1 cellular context compared by ENCODE assay signal in the genomic region with DNA sequence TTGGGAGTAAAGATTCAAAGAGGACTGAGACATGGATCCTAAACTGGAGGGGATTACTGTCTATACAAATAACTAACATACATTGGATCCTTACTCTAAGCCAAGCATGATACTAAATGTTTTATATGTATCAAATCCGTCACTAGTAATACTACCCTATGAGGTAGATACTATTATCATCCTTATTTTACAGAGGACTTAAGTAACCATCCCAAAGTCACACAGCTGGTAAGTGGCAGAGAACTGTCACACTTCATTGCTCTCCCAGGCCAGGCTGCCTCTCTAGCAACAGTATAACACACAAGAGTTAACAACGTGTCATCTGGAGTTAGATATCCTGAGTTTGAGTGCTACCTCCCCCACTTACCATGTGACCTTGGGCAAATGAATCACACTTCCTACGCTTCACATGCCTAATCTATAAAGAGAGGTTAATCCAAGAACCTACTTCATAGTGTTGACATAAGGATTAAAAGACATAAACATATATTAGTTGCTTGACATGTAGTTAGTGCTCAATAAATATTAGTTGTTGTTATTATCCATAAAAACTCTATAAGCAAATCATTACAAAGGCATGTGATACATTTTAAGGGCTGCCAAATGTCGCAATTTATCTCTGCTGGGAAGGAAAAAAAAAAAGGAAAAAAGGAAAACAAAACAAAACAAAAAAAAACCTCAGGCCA.
TF ChIP-seq lines count a peak whose summit lies in the region.

No MANE protein-coding gene starts in this region.

TF ChIP-seq in K562, 482 proteins besides CTCF, POLR2A, EP300 and RAD21 (continued from another document and continues in another):
- TF ChIP-seq MNT (conservative IDR thresholded peaks at IDR 0.05) (peak; percentile 39 to 54; a peak in 2 of 4 replicates), ZNF586 (CRISPR knock-in tag; conservative IDR thresholded peaks at IDR 0.05) (no peak), DMBX1 (CRISPR knock-in tag; IDR thresholded peaks at IDR 0.05; ENCODE audit: borderline replicate concordance) (no peak), ZFX (CRISPR knock-in tag; IDR thresholded peaks at IDR 0.05) (no peak), MITF (IDR thresholded peaks at IDR 0.05) (peak; percentile 59), RBM17 (IDR thresholded peaks at IDR 0.05; ENCODE audit: borderline replicate concordance, low read depth, low read length) (no peak), MTF1 (CRISPR knock-in tag; IDR thresholded peaks at IDR 0.05; ENCODE audit: borderline replicate concordance) (no peak), SRSF1 (IDR thresholded peaks at IDR 0.05; ENCODE audit: low read depth, low read length) (no peak), ATF1 (CRISPR knock-in tag; IDR thresholded peaks at IDR 0.05) (no peak), ATF1 (tag; IDR thresholded peaks at IDR 0.05) (peak; percentile 62), RFX7 (CRISPR knock-in tag; IDR thresholded peaks at IDR 0.05) (no peak), SAFB2 (IDR thresholded peaks at IDR 0.05; ENCODE audit: borderline replicate concordance, low read depth, low read length, severe bottlenecking) (no peak), USF1 (CRISPR knock-in tag; IDR thresholded peaks at IDR 0.05) (peak; percentile 66), TSC22D4 (tag; IDR thresholded peaks at IDR 0.05) (no peak), TCF3 (CRISPR knock-in tag; IDR thresholded peaks at IDR 0.05) (peak; percentile 18; the same call in 1 of the 2 replicates), ADNP (tag; IDR thresholded peaks at IDR 0.05) (no peak), ZNF408 (CRISPR knock-in tag; IDR thresholded peaks at IDR 0.05; ENCODE audit: low read depth) (no peak), HDAC3 (IDR thresholded peaks at IDR 0.05; ENCODE audit: borderline replicate concordance, partially characterized antibody) (no peak), ZNF518B (CRISPR knock-in tag; IDR thresholded peaks at IDR 0.05) (no peak), DACH1 (IDR thresholded peaks at IDR 0.05; ENCODE audit: partially characterized antibody) (no peak), ZNF77 (CRISPR knock-in tag; IDR thresholded peaks at IDR 0.05) (no peak), HNRNPUL1 (IDR thresholded peaks at IDR 0.05; ENCODE audit: low read length) (no peak), EZH2 (IDR thresholded peaks at IDR 0.05; ENCODE audit: borderline replicate concordance, low read depth, low read length) (no peak), PHF20 (IDR thresholded peaks at IDR 0.05; ENCODE audit: partially characterized antibody) (no peak), ZNF174 (CRISPR knock-in tag; IDR thresholded peaks at IDR 0.05) (no peak), ZNF311 (CRISPR knock-in tag; IDR thresholded peaks at IDR 0.05) (no peak), ZNF263 (CRISPR knock-in tag; IDR thresholded peaks at IDR 0.05; ENCODE audit: borderline replicate concordance) (no peak), GATA2 (CRISPR knock-in tag; IDR thresholded peaks at IDR 0.05) (no peak), KLF6 (CRISPR knock-in tag; IDR thresholded peaks at IDR 0.05; ENCODE audit: borderline replicate concordance) (no peak), HES1 (IDR thresholded peaks at IDR 0.05; ENCODE audit: low read depth) (peak; percentile 56; the same call in 1 of the 2 replicates), NCOA6 (IDR thresholded peaks at IDR 0.05) (no peak), MTA2 (IDR thresholded peaks at IDR 0.05; ENCODE audit: low read depth) (no peak), ZFP91 (CRISPR knock-in tag; IDR thresholded peaks at IDR 0.05) (no peak), CBX2 (IDR thresholded peaks at IDR 0.05; ENCODE audit: insufficient read depth, low read length, poor library complexity, severe bottlenecking) (no peak), RBM25 (IDR thresholded peaks at IDR 0.05; ENCODE audit: low read depth, low read length, severe bottlenecking) (no peak)
- TF ChIP-seq, protein P1, sequence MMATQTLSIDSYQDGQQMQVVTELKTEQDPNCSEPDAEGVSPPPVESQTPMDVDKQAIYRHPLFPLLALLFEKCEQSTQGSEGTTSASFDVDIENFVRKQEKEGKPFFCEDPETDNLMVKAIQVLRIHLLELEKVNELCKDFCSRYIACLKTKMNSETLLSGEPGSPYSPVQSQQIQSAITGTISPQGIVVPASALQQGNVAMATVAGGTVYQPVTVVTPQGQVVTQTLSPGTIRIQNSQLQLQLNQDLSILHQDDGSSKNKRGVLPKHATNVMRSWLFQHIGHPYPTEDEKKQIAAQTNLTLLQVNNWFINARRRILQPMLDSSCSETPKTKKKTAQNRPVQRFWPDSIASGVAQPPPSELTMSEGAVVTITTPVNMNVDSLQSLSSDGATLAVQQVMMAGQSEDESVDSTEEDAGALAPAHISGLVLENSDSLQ (IDR thresholded peaks at IDR 0.05), result peak; percentile 50
- TF ChIP-seq, protein P2, sequence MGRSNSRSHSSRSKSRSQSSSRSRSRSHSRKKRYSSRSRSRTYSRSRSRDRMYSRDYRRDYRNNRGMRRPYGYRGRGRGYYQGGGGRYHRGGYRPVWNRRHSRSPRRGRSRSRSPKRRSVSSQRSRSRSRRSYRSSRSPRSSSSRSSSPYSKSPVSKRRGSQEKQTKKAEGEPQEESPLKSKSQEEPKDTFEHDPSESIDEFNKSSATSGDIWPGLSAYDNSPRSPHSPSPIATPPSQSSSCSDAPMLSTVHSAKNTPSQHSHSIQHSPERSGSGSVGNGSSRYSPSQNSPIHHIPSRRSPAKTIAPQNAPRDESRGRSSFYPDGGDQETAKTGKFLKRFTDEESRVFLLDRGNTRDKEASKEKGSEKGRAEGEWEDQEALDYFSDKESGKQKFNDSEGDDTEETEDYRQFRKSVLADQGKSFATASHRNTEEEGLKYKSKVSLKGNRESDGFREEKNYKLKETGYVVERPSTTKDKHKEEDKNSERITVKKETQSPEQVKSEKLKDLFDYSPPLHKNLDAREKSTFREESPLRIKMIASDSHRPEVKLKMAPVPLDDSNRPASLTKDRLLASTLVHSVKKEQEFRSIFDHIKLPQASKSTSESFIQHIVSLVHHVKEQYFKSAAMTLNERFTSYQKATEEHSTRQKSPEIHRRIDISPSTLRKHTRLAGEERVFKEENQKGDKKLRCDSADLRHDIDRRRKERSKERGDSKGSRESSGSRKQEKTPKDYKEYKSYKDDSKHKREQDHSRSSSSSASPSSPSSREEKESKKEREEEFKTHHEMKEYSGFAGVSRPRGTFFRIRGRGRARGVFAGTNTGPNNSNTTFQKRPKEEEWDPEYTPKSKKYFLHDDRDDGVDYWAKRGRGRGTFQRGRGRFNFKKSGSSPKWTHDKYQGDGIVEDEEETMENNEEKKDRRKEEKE (IDR thresholded peaks at IDR 0.05; ENCODE audit: borderline replicate concordance in 1 of 2, control insufficient read depth in 1 of 2, low read depth in 2 of 2, low read length in 1 of 2), result no peak
- TF ChIP-seq, protein P3, sequence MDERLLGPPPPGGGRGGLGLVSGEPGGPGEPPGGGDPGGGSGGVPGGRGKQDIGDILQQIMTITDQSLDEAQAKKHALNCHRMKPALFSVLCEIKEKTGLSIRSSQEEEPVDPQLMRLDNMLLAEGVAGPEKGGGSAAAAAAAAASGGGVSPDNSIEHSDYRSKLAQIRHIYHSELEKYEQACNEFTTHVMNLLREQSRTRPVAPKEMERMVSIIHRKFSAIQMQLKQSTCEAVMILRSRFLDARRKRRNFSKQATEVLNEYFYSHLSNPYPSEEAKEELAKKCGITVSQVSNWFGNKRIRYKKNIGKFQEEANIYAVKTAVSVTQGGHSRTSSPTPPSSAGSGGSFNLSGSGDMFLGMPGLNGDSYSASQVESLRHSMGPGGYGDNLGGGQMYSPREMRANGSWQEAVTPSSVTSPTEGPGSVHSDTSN (CRISPR knock-in tag; IDR thresholded peaks at IDR 0.05; ENCODE audit: low read depth), result no peak
- TF ChIP-seq, protein P3 (tag; conservative IDR thresholded peaks at IDR 0.05; ENCODE audit: low read depth), result peak; percentile 54; the same call in 1 of the 2 replicates
- TF ChIP-seq, protein P4, sequence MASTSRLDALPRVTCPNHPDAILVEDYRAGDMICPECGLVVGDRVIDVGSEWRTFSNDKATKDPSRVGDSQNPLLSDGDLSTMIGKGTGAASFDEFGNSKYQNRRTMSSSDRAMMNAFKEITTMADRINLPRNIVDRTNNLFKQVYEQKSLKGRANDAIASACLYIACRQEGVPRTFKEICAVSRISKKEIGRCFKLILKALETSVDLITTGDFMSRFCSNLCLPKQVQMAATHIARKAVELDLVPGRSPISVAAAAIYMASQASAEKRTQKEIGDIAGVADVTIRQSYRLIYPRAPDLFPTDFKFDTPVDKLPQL (IDR thresholded peaks at IDR 0.05; ENCODE audit: extremely low read depth, insufficient read length), result no peak
